In the genomic region with DNA sequence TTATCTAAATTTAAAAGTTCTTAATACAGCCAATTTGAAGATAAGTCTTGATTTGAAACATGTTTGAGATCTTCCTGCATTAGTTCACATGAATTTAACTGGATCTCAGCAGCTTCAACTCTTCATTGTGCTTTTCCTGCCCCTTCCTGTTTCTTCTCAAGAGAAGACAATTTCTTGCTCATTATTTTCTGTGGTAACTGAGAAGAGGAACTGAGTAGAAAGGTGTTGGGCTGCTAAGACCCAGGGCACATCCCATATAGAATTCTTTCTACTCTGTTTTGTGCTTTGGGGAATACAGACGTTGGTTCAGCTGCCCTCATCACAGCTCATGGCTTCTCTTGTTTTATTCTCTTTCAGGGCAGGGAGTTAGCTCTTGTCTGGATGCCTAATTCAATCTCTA, we compare ENCODE assay signal across 10 cellular contexts.
DNase-seq lines count a peak whose midpoint lies in the region; ATAC-seq and FAIRE-seq lines count a peak whose summit lies in the region.
"Had no signal": no experiment of that assay in that cellular context is flagged by ENCODE, and none has a peak within 500 bp of the region (broad histone marks: within the 10 kb centered on the region; RNA-seq: fewer than 3 reads in every experiment).

No MANE protein-coding gene starts in this region.

- FAIRE-seq in urothelium cell line (lab: Jason Lieb, UNC): peak; percentile 56

- peak; percentile 39 for DNase-seq in SIG-M5 treated with dmso at 0.1 percent for 504 hours (lab: John Stamatoyannopoulos, UW; ENCODE audit: unreplicated experiment)
- no peak for DNase-seq in SIG-M5 (lab: John Stamatoyannopoulos, UW)
- no peak for DNase-seq in urothelium cell line (ENCODE audit: low spot score)
- DNase-seq in activated CD4-positive, CD25-positive, alpha-beta regulatory T cell (lab: John Stamatoyannopoulos, UW): no peak
- DNase-seq in HUDEP-2 (lab: John Stamatoyannopoulos, UW; ENCODE audit: unreplicated experiment in 76 of 76): no peak
- DNase-seq in COLO668 (lab: John Stamatoyannopoulos, UW; ENCODE audit: unreplicated experiment): no peak
- DNase-seq: nucleus accumbens, upper lobe of left lung had no signal

- ATAC-seq in HG02642 (IDR thresholded peaks at IDR 0.05; ENCODE audit: poor library complexity, unreplicated experiment) (peak; percentile 92), HG03460 (IDR thresholded peaks at IDR 0.05; ENCODE audit: unreplicated experiment) (peak; percentile 96)
